In the genomic region with DNA sequence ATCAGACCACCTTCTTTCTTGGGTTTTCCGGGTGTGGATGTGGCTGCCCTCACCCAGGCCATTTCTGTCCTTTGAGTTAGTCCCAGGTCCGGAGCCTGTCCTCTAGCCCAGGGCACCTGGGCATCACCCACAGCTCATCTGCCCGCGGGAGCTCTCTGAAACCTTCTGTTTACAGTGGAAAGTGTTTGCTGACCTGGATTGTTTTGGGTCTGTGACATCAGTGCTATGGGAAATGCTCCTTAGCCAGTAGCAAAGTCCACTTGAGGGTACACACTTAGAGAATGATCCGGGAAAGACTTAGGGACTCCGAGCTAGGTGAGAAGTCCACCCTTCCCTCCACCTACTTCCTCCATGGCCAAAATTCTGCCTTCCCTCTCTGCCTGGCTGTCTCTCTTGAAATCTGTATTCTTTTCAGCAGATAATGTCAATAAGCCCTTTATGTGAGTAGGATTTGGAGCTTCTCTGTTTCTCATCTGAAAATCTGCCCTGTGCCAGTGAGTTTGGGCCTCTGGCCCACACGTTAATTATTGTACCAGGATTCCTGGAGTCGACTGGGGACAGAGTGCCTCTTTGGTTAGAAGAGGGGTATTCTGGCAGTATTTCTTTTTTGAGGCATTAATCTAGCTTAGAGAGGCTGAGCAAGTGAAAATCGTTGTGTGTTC, we compare ENCODE assay signal across 1 cellular context.
TF ChIP-seq lines count a peak whose summit lies in the region.

No MANE protein-coding gene starts in this region.

TF ChIP-seq in HepG2, 621 proteins besides CTCF, POLR2A, EP300 and RAD21 (continued from another document and continues in another):
- TF ChIP-seq, protein P1, sequence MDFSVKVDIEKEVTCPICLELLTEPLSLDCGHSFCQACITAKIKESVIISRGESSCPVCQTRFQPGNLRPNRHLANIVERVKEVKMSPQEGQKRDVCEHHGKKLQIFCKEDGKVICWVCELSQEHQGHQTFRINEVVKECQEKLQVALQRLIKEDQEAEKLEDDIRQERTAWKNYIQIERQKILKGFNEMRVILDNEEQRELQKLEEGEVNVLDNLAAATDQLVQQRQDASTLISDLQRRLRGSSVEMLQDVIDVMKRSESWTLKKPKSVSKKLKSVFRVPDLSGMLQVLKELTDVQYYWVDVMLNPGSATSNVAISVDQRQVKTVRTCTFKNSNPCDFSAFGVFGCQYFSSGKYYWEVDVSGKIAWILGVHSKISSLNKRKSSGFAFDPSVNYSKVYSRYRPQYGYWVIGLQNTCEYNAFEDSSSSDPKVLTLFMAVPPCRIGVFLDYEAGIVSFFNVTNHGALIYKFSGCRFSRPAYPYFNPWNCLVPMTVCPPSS (IDR thresholded peaks at IDR 0.05), result no peak
- TF ChIP-seq ZNF230 (CRISPR knock-in tag; IDR thresholded peaks at IDR 0.05), result no peak
- no peak for TF ChIP-seq ZBTB7A (CRISPR knock-in tag; IDR thresholded peaks at IDR 0.05)
- no peak for TF ChIP-seq MAZ (IDR thresholded peaks at IDR 0.05; ENCODE audit: borderline replicate concordance, low read depth, low read length)
- TF ChIP-seq MAZ (CRISPR knock-in tag; IDR thresholded peaks at IDR 0.05; ENCODE audit: low read depth), result no peak
- no peak for TF ChIP-seq SMAD9 (CRISPR knock-in tag; IDR thresholded peaks at IDR 0.05)
- TF ChIP-seq HDAC1 (CRISPR knock-in tag; IDR thresholded peaks at IDR 0.05), result peak; percentile 60; the same call in 1 of the 2 replicates
- no peak for TF ChIP-seq ZNF605 (CRISPR knock-in tag; IDR thresholded peaks at IDR 0.05)
- TF ChIP-seq, protein P2, sequence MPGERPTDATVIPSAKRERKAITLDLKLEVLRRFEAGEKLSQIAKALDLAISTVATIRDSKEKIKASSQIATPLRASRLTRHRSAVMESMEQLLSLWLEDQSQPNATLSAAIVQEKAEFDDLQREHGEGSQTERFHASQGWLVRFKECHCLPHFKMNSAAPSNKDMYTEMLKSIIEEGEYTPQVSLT (CRISPR knock-in tag; IDR thresholded peaks at IDR 0.05; ENCODE audit: borderline replicate concordance, low read depth), result no peak
- no peak for TF ChIP-seq MIER2 (CRISPR knock-in tag; IDR thresholded peaks at IDR 0.05)
- no peak for TF ChIP-seq REXO4 (CRISPR knock-in tag; IDR thresholded peaks at IDR 0.05; ENCODE audit: borderline replicate concordance)
- TF ChIP-seq ZNF724P (CRISPR knock-in tag; IDR thresholded peaks at IDR 0.05; ENCODE audit: borderline replicate concordance), result no peak
- TF ChIP-seq NCOA5 (CRISPR knock-in tag; IDR thresholded peaks at IDR 0.05), result no peak
- TF ChIP-seq, protein P3, sequence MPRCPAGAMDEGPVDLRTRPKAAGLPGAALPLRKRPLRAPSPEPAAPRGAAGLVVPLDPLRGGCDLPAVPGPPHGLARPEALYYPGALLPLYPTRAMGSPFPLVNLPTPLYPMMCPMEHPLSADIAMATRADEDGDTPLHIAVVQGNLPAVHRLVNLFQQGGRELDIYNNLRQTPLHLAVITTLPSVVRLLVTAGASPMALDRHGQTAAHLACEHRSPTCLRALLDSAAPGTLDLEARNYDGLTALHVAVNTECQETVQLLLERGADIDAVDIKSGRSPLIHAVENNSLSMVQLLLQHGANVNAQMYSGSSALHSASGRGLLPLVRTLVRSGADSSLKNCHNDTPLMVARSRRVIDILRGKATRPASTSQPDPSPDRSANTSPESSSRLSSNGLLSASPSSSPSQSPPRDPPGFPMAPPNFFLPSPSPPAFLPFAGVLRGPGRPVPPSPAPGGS (CRISPR knock-in tag; IDR thresholded peaks at IDR 0.05), result no peak
- TF ChIP-seq GTF2F1 (IDR thresholded peaks at IDR 0.05; ENCODE audit: low read length), result no peak
- TF ChIP-seq GABPA (IDR thresholded peaks at IDR 0.05; ENCODE audit: low read depth, low read length), result no peak
- TF ChIP-seq GABPA (CRISPR knock-in tag; IDR thresholded peaks at IDR 0.05; ENCODE audit: low read depth), result peak; percentile 33; the same call in 1 of the 2 replicates
- TF ChIP-seq FOXK1 (CRISPR knock-in tag; IDR thresholded peaks at IDR 0.05; ENCODE audit: borderline replicate concordance, low read depth), result peak; percentile 75; the same call in 1 of the 2 replicates
- TF ChIP-seq, protein P4, sequence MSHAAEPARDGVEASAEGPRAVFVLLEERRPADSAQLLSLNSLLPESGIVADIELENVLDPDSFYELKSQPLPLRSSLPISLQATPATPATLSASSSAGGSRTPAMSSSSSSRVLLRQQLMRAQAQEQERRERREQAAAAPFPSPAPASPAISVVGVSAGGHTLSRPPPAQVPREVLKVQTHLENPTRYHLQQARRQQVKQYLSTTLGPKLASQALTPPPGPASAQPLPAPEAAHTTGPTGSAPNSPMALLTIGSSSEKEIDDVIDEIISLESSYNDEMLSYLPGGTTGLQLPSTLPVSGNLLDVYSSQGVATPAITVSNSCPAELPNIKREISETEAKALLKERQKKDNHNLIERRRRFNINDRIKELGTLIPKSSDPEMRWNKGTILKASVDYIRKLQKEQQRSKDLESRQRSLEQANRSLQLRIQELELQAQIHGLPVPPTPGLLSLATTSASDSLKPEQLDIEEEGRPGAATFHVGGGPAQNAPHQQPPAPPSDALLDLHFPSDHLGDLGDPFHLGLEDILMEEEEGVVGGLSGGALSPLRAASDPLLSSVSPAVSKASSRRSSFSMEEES (CRISPR knock-in tag; IDR thresholded peaks at IDR 0.05), result 0 out of 2 replicates have a peak, but pooled peaks have one; percentile 29
- no peak for TF ChIP-seq KLF12 (CRISPR knock-in tag; IDR thresholded peaks at IDR 0.05; ENCODE audit: borderline replicate concordance)
- TF ChIP-seq DMAP1 (CRISPR knock-in tag; IDR thresholded peaks at IDR 0.05), result no peak
- TF ChIP-seq, protein P5, sequence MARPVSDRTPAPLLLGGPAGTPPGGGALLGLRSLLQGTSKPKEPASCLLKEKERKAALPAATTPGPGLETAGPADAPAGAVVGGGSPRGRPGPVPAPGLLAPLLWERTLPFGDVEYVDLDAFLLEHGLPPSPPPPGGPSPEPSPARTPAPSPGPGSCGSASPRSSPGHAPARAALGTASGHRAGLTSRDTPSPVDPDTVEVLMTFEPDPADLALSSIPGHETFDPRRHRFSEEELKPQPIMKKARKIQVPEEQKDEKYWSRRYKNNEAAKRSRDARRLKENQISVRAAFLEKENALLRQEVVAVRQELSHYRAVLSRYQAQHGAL (CRISPR knock-in tag; IDR thresholded peaks at IDR 0.05; ENCODE audit: not compliant biosample characterization), result no peak
- no peak for TF ChIP-seq ZNF274 (CRISPR knock-in tag; IDR thresholded peaks at IDR 0.05)
- TF ChIP-seq, protein P6, sequence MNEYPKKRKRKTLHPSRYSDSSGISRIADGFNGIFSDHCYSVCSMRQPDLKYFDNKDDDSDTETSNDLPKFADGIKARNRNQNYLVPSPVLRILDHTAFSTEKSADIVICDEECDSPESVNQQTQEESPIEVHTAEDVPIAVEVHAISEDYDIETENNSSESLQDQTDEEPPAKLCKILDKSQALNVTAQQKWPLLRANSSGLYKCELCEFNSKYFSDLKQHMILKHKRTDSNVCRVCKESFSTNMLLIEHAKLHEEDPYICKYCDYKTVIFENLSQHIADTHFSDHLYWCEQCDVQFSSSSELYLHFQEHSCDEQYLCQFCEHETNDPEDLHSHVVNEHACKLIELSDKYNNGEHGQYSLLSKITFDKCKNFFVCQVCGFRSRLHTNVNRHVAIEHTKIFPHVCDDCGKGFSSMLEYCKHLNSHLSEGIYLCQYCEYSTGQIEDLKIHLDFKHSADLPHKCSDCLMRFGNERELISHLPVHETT (CRISPR knock-in tag; conservative IDR thresholded peaks at IDR 0.05), result no peak
- TF ChIP-seq, protein P7, sequence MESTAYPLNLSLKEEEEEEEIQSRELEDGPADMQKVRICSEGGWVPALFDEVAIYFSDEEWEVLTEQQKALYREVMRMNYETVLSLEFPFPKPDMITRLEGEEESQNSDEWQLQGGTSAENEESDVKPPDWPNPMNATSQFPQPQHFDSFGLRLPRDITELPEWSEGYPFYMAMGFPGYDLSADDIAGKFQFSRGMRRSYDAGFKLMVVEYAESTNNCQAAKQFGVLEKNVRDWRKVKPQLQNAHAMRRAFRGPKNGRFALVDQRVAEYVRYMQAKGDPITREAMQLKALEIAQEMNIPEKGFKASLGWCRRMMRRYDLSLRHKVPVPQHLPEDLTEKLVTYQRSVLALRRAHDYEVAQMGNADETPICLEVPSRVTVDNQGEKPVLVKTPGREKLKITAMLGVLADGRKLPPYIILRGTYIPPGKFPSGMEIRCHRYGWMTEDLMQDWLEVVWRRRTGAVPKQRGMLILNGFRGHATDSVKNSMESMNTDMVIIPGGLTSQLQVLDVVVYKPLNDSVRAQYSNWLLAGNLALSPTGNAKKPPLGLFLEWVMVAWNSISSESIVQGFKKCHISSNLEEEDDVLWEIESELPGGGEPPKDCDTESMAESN (CRISPR knock-in tag; conservative IDR thresholded peaks at IDR 0.05), result no peak
- TF ChIP-seq ZNF883 (CRISPR knock-in tag; IDR thresholded peaks at IDR 0.05; ENCODE audit: not compliant biosample characterization), result no peak
- TF ChIP-seq SP4 (CRISPR knock-in tag; IDR thresholded peaks at IDR 0.05), result no peak
- TF ChIP-seq FOXA3 (CRISPR knock-in tag; IDR thresholded peaks at IDR 0.05), result peak; percentile 84
- TF ChIP-seq TSC22D2 (CRISPR knock-in tag; IDR thresholded peaks at IDR 0.05; ENCODE audit: borderline replicate concordance), result no peak
- peak; percentile 90 for TF ChIP-seq FOXO1 (CRISPR knock-in tag; IDR thresholded peaks at IDR 0.05)
- no peak for TF ChIP-seq ZNF562 (CRISPR knock-in tag; IDR thresholded peaks at IDR 0.05; ENCODE audit: borderline replicate concordance)
- no peak for TF ChIP-seq JUN (CRISPR knock-in tag; IDR thresholded peaks at IDR 0.05)
- TF ChIP-seq ZNF558 (CRISPR knock-in tag; IDR thresholded peaks at IDR 0.05; ENCODE audit: borderline replicate concordance), result no peak
- peak; percentile 65 for TF ChIP-seq NCOA2 (CRISPR knock-in tag; IDR thresholded peaks at IDR 0.05)
- TF ChIP-seq ZNF180 (CRISPR knock-in tag; IDR thresholded peaks at IDR 0.05; ENCODE audit: borderline replicate concordance, low read depth), result no peak
- no peak for TF ChIP-seq PAX8 (CRISPR knock-in tag; IDR thresholded peaks at IDR 0.05; ENCODE audit: borderline replicate concordance)
- TF ChIP-seq TBP (CRISPR knock-in tag; IDR thresholded peaks at IDR 0.05), result no peak
- no peak for TF ChIP-seq NONO (IDR thresholded peaks at IDR 0.05)
- no peak for TF ChIP-seq NONO (CRISPR knock-in tag; conservative IDR thresholded peaks at IDR 0.05)
- no peak for TF ChIP-seq ZEB1 (IDR thresholded peaks at IDR 0.05; ENCODE audit: insufficient replicate concordance, low read depth)
- no peak for TF ChIP-seq CEBPB (IDR thresholded peaks at IDR 0.05; ENCODE audit: borderline replicate concordance, low read depth, low read length)
- peak; percentile 46 to 61; a peak in 3 of 4 replicates for TF ChIP-seq MAFK (conservative IDR thresholded peaks at IDR 0.05 in 1 of 2, IDR thresholded peaks at IDR 0.05 in 1 of 2; ENCODE audit: low read length in 2 of 2)
- TF ChIP-seq ZBTB8A (CRISPR knock-in tag; IDR thresholded peaks at IDR 0.05; ENCODE audit: borderline replicate concordance, low read depth), result no peak
- TF ChIP-seq GFI1 (CRISPR knock-in tag; IDR thresholded peaks at IDR 0.05; ENCODE audit: borderline replicate concordance), result no peak
- TF ChIP-seq ZKSCAN8 (CRISPR knock-in tag; IDR thresholded peaks at IDR 0.05; ENCODE audit: borderline replicate concordance), result peak; percentile 68; the same call in 1 of the 2 replicates
- TF ChIP-seq HDAC2 (CRISPR knock-in tag; IDR thresholded peaks at IDR 0.05), result peak; percentile 74
- TF ChIP-seq CBX5 (CRISPR knock-in tag; IDR thresholded peaks at IDR 0.05; ENCODE audit: borderline replicate concordance), result no peak
- TF ChIP-seq TCF12 (IDR thresholded peaks at IDR 0.05), result no peak
- TF ChIP-seq TCF12 (CRISPR knock-in tag; IDR thresholded peaks at IDR 0.05), result 0 out of 2 replicates have a peak, but pooled peaks have one; percentile 11
- no peak for TF ChIP-seq CHD2 (IDR thresholded peaks at IDR 0.05; ENCODE audit: low read depth, low read length)
- TF ChIP-seq, protein P8, sequence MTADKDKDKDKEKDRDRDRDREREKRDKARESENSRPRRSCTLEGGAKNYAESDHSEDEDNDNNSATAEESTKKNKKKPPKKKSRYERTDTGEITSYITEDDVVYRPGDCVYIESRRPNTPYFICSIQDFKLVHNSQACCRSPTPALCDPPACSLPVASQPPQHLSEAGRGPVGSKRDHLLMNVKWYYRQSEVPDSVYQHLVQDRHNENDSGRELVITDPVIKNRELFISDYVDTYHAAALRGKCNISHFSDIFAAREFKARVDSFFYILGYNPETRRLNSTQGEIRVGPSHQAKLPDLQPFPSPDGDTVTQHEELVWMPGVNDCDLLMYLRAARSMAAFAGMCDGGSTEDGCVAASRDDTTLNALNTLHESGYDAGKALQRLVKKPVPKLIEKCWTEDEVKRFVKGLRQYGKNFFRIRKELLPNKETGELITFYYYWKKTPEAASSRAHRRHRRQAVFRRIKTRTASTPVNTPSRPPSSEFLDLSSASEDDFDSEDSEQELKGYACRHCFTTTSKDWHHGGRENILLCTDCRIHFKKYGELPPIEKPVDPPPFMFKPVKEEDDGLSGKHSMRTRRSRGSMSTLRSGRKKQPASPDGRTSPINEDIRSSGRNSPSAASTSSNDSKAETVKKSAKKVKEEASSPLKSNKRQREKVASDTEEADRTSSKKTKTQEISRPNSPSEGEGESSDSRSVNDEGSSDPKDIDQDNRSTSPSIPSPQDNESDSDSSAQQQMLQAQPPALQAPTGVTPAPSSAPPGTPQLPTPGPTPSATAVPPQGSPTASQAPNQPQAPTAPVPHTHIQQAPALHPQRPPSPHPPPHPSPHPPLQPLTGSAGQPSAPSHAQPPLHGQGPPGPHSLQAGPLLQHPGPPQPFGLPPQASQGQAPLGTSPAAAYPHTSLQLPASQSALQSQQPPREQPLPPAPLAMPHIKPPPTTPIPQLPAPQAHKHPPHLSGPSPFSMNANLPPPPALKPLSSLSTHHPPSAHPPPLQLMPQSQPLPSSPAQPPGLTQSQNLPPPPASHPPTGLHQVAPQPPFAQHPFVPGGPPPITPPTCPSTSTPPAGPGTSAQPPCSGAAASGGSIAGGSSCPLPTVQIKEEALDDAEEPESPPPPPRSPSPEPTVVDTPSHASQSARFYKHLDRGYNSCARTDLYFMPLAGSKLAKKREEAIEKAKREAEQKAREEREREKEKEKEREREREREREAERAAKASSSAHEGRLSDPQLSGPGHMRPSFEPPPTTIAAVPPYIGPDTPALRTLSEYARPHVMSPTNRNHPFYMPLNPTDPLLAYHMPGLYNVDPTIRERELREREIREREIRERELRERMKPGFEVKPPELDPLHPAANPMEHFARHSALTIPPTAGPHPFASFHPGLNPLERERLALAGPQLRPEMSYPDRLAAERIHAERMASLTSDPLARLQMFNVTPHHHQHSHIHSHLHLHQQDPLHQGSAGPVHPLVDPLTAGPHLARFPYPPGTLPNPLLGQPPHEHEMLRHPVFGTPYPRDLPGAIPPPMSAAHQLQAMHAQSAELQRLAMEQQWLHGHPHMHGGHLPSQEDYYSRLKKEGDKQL (CRISPR knock-in tag; IDR thresholded peaks at IDR 0.05; ENCODE audit: low read depth), result 0 out of 2 replicates have a peak, but pooled peaks have one; percentile 47
- TF ChIP-seq, protein P9, sequence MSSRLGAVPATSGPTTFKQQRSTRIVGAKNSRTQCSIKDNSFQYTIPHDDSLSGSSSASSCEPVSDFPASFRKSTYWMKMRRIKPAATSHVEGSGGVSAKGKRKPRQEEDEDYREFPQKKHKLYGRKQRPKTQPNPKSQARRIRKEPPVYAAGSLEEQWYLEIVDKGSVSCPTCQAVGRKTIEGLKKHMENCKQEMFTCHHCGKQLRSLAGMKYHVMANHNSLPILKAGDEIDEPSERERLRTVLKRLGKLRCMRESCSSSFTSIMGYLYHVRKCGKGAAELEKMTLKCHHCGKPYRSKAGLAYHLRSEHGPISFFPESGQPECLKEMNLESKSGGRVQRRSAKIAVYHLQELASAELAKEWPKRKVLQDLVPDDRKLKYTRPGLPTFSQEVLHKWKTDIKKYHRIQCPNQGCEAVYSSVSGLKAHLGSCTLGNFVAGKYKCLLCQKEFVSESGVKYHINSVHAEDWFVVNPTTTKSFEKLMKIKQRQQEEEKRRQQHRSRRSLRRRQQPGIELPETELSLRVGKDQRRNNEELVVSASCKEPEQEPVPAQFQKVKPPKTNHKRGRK (CRISPR knock-in tag; IDR thresholded peaks at IDR 0.05), result no peak
- no peak for TF ChIP-seq RFXANK (CRISPR knock-in tag; IDR thresholded peaks at IDR 0.05)
